11 cellular contexts compared by ENCODE assay signal in genomic region chr20:62653373-62653772, GRCh38. TPM values are rescaled to one million over a fixed set of nuclear protein-coding genes. Genes with fewer than 3 reads are reported as not detected.
DNase-seq lines count a peak whose midpoint lies in the region; ATAC-seq, FAIRE-seq and TF ChIP-seq lines count a peak whose summit lies in the region.
"Had no signal": no experiment of that assay in that cellular context is flagged by ENCODE, and none has a peak within 500 bp of the region (broad histone marks: within the 10 kb centered on the region; RNA-seq: fewer than 3 reads in every experiment).

No MANE protein-coding gene starts in this region.

- SMC1A ChIA-PET in GM12878 (lab: Charles Lee; ENCODE audit: uncharacterized antibody, unreplicated experiment), result interaction anchor here (3.2 kb wide), 1 partner anchor 11 kb away, joined by 20 read pairs; the partner anchor contains the start of gene SLCO4A1

- H3K4me1 Mint-ChIP-seq in activated naive CD4-positive, alpha-beta T cell treated with anti-CD3 and anti-CD28 coated beads, Interleukin-2, amount 50 U/mL, for 24 hours, result peaks cover 30% of the 10 kb centered on the region
- peaks cover 11 to 45% (median 30%) of the 10 kb centered on the region in 7 donors for H3K4me1 Mint-ChIP-seq in naive thymus-derived CD4-positive, alpha-beta T cell

- in situ Hi-C loops in GM12878 (cut with MboI), result loop anchor here (10.0 kb wide), 1 partner anchor 141 kb away; the partner anchor contains the start of gene MRGBP

- no peaks in the 10 kb centered on the region for H3K9me3 Mint-ChIP-seq in activated naive CD4-positive, alpha-beta T cell treated with anti-CD3 and anti-CD28 coated beads, Interleukin-2, amount 50 U/mL, for 24 hours
- H3K9me3 Mint-ChIP-seq in naive thymus-derived CD4-positive, alpha-beta T cell, result no peaks in the 10 kb centered on the region

- RAD21 ChIA-PET in GM12878 (lab: Charles Lee; ENCODE audit: unreplicated experiment), result no interaction called here

- no peaks in the 10 kb centered on the region for H4K20me1 ChIP-seq in GM12878 (ENCODE audit: control insufficient read depth, insufficient read depth)

- no peak for ATAC-seq in GM12878
- no peak for ATAC-seq in naive thymus-derived CD4-positive, alpha-beta T cell

- no peak for FAIRE-seq in GM12878 (lab: Jason Lieb, UNC)

- whole genome bisulfite sequencing in GM12878 (ENCODE audit: insufficient coverage, insufficient replicate concordance, low lambda C conversion rate, missing lambda C conversion rate), result 92% methylated on average over 12 of the region's 12 CpGs
- 84 to 85% methylated on average over 12 of the region's 12 CpGs for WGBS in tibial nerve, 2 donors

- H3K27ac Mint-ChIP-seq in activated naive CD4-positive, alpha-beta T cell treated with anti-CD3 and anti-CD28 coated beads, Interleukin-2, amount 50 U/mL, for 24 hours, result peak overlapping the region; percentile 26
- H3K27ac Mint-ChIP-seq in naive thymus-derived CD4-positive, alpha-beta T cell, result peak overlapping the region in 8 of 9 donors; percentile 38 to 95 (median 66)

- H3K36me3 ChIP-seq in GM12878 (ENCODE audit: control insufficient read depth in 2 of 2, insufficient read depth in 2 of 2, low read length in 1 of 2) (peaks cover 4 to 23% of the 10 kb centered on the region in 2 experiments; a peak in 3 of 4 replicates), tibial nerve (no peaks in the 10 kb centered on the region)
- no peaks in the 10 kb centered on the region for H3K36me3 ChIP-seq in naive thymus-derived CD4-positive, alpha-beta T cell (ENCODE audit: control insufficient read depth in 2 of 3, insufficient read depth in 3 of 3, low read length in 3 of 3)
- H3K36me3 ChIP-seq: brain microvascular endothelial cell had no signal

- no peaks in the 10 kb centered on the region for H3K27me3 Mint-ChIP-seq in activated naive CD4-positive, alpha-beta T cell treated with anti-CD3 and anti-CD28 coated beads, Interleukin-2, amount 50 U/mL, for 24 hours
- H3K27me3 Mint-ChIP-seq in naive thymus-derived CD4-positive, alpha-beta T cell, result no peaks in the 10 kb centered on the region

- TF ChIP-seq EP300 in GM12878 (IDR thresholded peaks at IDR 0.05; ENCODE audit: borderline replicate concordance in 1 of 2, control insufficient read depth in 1 of 2, low read depth in 2 of 2, low read length in 2 of 2), result no peak
- no peak for TF ChIP-seq EP300 in tibial nerve (IDR thresholded peaks at IDR 0.05)

- no peaks in the 10 kb centered on the region for H3K36me3 Mint-ChIP-seq in activated naive CD4-positive, alpha-beta T cell treated with anti-CD3 and anti-CD28 coated beads, Interleukin-2, amount 50 U/mL, for 24 hours
- H3K36me3 Mint-ChIP-seq in naive thymus-derived CD4-positive, alpha-beta T cell, result peaks cover 0 to 2% (median 0%) of the 10 kb centered on the region in 5 donors

- CTCF ChIA-PET in GM12878 (lab: Yijun Ruan, JAX), result no interaction called here
- CTCF ChIA-PET in naive thymus-derived CD4-positive, alpha-beta T cell (lab: Charles Lee), result no interaction called here

- no peak for DNase-seq in activated naive CD4-positive, alpha-beta T cell treated with Interleukin-2 at 50 U/mL for 16 hours
- DNase-seq in GM12878 (ENCODE audit: low read depth, low spot score) (no peak), tibial nerve (ENCODE audit: low spot score in 2 of 2) (no peak), caudate nucleus (lab: John Stamatoyannopoulos, UW) (no peak), OCI-M1 (lab: John Stamatoyannopoulos, UW) (no peak), cortex of kidney (lab: John Stamatoyannopoulos, UW) (no peak)
- DNase-seq in naive thymus-derived CD4-positive, alpha-beta T cell, result no peak
- DNase-seq: brain microvascular endothelial cell, NCI-H146 had no signal

- peaks cover 29% of the 10 kb centered on the region for H3K79me2 ChIP-seq in GM12878 (ENCODE audit: control insufficient read depth, insufficient read depth, low read length)

- TF ChIP-seq RAD21 in GM12878 (IDR thresholded peaks at IDR 0.05; ENCODE audit: insufficient read depth, low read depth, low read length), result no peak

- H3K4me2 ChIP-seq in GM12878 (ENCODE audit: control insufficient read depth, insufficient read depth), result no peak overlapping the region

- H3K4me1 ChIP-seq in GM12878 (ENCODE audit: control insufficient read depth, insufficient read depth, low read length), result peaks cover 40% of the 10 kb centered on the region
- peaks cover 17 to 20% of the 10 kb centered on the region in 2 donors for H3K4me1 ChIP-seq in naive thymus-derived CD4-positive, alpha-beta T cell (ENCODE audit: control insufficient read depth in 2 of 2, insufficient read depth in 2 of 2, low read length in 2 of 2)
- peaks cover 5 to 55% (median 31%) of the 10 kb centered on the region in 4 donors for H3K4me1 ChIP-seq in tibial nerve

- no peak overlapping the region for H2AFZ ChIP-seq in GM12878 (ENCODE audit: control insufficient read depth, low read depth, low read length)

- intact Hi-C loops in GM12878 (cut with micrococcal nuclease; ENCODE audit: unreplicated experiment), result loop anchor here (5.0 kb wide), 1 partner anchor 154 kb away; no protein-coding TSS in a partner anchor
- intact Hi-C loops in naive thymus-derived CD4-positive, alpha-beta T cell (cut with micrococcal nuclease), result loop anchor here (2.0 to 10.0 kb wide), 3 partner anchors 124 to 271 kb away; partner anchors contain the start of genes DIDO1 (in 1 of the 2) and TCFL5 (in 1 of the 2)

- POLR2A ChIA-PET in GM12878 (lab: Charles Lee), result no interaction called here
- POLR2A ChIA-PET in naive thymus-derived CD4-positive, alpha-beta T cell (lab: Charles Lee), result interaction anchor here (0.5 to 4.8 kb wide), 3 partner anchors 11 to 142 kb away, joined by 7 to 34 read pairs (median 19); partner anchors contain the start of genes MRGBP and SLCO4A1

- H3K27me3 ChIP-seq in GM12878 (replicated peaks in 1 of 2; ENCODE audit: control insufficient read depth in 2 of 2, insufficient read depth in 2 of 2, low read length in 1 of 2) (no peaks in the 10 kb centered on the region), tibial nerve (no peaks in the 10 kb centered on the region)
- no peaks in the 10 kb centered on the region for H3K27me3 ChIP-seq in naive thymus-derived CD4-positive, alpha-beta T cell (ENCODE audit: control insufficient read depth in 2 of 2, insufficient read depth in 2 of 2, low read length in 2 of 2)
- H3K27me3 ChIP-seq: brain microvascular endothelial cell had no signal

- H3K27ac ChIP-seq in GM12878 (ENCODE audit: control insufficient read depth, insufficient read depth) (peak overlapping the region; percentile 98), tibial nerve (peak overlapping the region; percentile 95 to 98 (median 96)), caudate nucleus (ENCODE audit: low read depth, low read length) (no peak overlapping the region)
- peak overlapping the region; percentile 81 for H3K27ac ChIP-seq in naive thymus-derived CD4-positive, alpha-beta T cell (ENCODE audit: low read depth, low read length)

- H3K9ac ChIP-seq in GM12878 (ENCODE audit: control insufficient read depth, insufficient read depth, low read length), result peak overlapping the region; percentile 65; the same call in 1 of the 2 replicates

- TF ChIP-seq CTCF in GM12878 (IDR thresholded peaks at IDR 0.05 in 2 of 3, conservative IDR thresholded peaks at IDR 0.05 in 1 of 3; ENCODE audit: control insufficient read depth in 2 of 3, extremely low read depth in 1 of 3, insufficient read depth in 1 of 3, low read depth in 3 of 3, low read length in 3 of 3) (no peak), tibial nerve (IDR thresholded peaks at IDR 0.05) (no peak)

- H3K4me3 ChIP-seq in GM12878, result no peak overlapping the region
- H3K4me3 ChIP-seq in naive thymus-derived CD4-positive, alpha-beta T cell (ENCODE audit: low read length), result no peak overlapping the region
- H3K4me3 ChIP-seq in tibial nerve, result no peak overlapping the region

- no peak overlapping the region for H3K4me3 Mint-ChIP-seq in activated naive CD4-positive, alpha-beta T cell treated with anti-CD3 and anti-CD28 coated beads, Interleukin-2, amount 50 U/mL, for 24 hours
- peak overlapping the region in 3 of 10 donors; percentile 33 to 51 (median 49) for H3K4me3 Mint-ChIP-seq in naive thymus-derived CD4-positive, alpha-beta T cell

- H3K9me3 ChIP-seq in GM12878 (replicated peaks; ENCODE audit: control insufficient read depth, insufficient read depth, low read length) (no peaks in the 10 kb centered on the region), tibial nerve (no peaks in the 10 kb centered on the region)
- H3K9me3 ChIP-seq in naive thymus-derived CD4-positive, alpha-beta T cell (ENCODE audit: control insufficient read depth in 2 of 3, low read length in 3 of 3), result no peaks in the 10 kb centered on the region

- BruUV-seq in GM12878 (replicated peaks; lab: Mats Ljungman, UMichigan), result no TSS peak

- TF ChIP-seq POLR2A in GM12878 (IDR thresholded peaks at IDR 0.05; ENCODE audit: low read depth, low read length) (no peak), tibial nerve (IDR thresholded peaks at IDR 0.05) (no peak)

RNA-seq across cellular contexts. Expression of gene SLCO4A1, which starts 11.1 kb away (rescaled TPM):
- 46.8 and 53.3 TPM in 2 replicates for total RNA-seq in GM12878 (2013; cell fraction: nucleolus; rRNA removed)
- total RNA-seq in GM12878 (2014; rRNA removed) (11.2 and 16.4 TPM in 2 replicates), GM12878 (2014; rRNA removed; fragmentation: Illumina TruSeq; extraction: Trizol) (6.0 and 7.0 TPM in 2 replicates), GM12878 (2021) (13.3 and 16.1 TPM in 2 replicates), tibial nerve (10 to 100 TPM; 24.3 to 73.7 (median 40.5) TPM)
- 2.4 TPM for polyA plus RNA-seq in GM12878 (2011; ENCODE audit: low read depth)
- polyA plus RNA-seq in GM12878 (2011; rRNA removed) (6.2 and 9.1 TPM in 2 replicates), GM12878 (2014; fragmentation: Illumina TruSeq; extraction: Trizol) (1.6 and 6.3 TPM in 2 replicates), GM12878 (2014; fragmentation: Nextera tagmentation; extraction: Ambion mirVana) (1 to 10 TPM; 2.1 to 4.7 TPM), GM12878 (2014; rRNA removed) (15.0 and 17.6 TPM in 2 replicates), GM12878 (2016; fragmentation: Nextera tagmentation; extraction: Ambion mirVana) (10 to 100 TPM; 28.4 to 30.7 TPM)
- polyA plus RNA-seq in GM12878 (2011; cell fraction: cytosol; rRNA removed), result 9.4 and 11.8 TPM in 2 replicates
- 55.2 and 56.1 TPM in 2 replicates for polyA plus RNA-seq in GM12878 (2011; cell fraction: nucleus; rRNA removed)
- polyA plus RNA-seq in GM12878 (2012), result 9.1 and 10.6 TPM in 2 replicates
- polyA minus RNA-seq in GM12878 (2011; rRNA and poly(A)+ RNA removed), result 5.0 and 6.0 TPM in 2 replicates
- polyA minus RNA-seq in GM12878 (2011; cell fraction: cytosol; rRNA and poly(A)+ RNA removed), result 6.0 and 8.6 TPM in 2 replicates
- polyA minus RNA-seq in GM12878 (2011; cell fraction: nucleus; rRNA and poly(A)+ RNA removed), result 9.8 and 12.8 TPM in 2 replicates
- 10 to 100 TPM in 1 of 5 experiments, 1 to 10 TPM in 2, under 1 TPM in 2; 0.81 to 45.5 (median 1.4) TPM for total RNA-seq in naive thymus-derived CD4-positive, alpha-beta T cell
- polyA plus RNA-seq in naive thymus-derived CD4-positive, alpha-beta T cell, result under 1 TPM; 0.36 to 0.39 TPM

RNA-seq across cellular contexts. Expression of gene NTSR1, which starts 55.3 kb away (rescaled TPM):
- total RNA-seq in GM12878 (2013; cell fraction: nucleolus; rRNA removed), result not detected in 2 replicates
- total RNA-seq in GM12878 (2014; rRNA removed), result not detected in 2 replicates
- not detected in 2 replicates for total RNA-seq in GM12878 (2014; rRNA removed; fragmentation: Illumina TruSeq; extraction: Trizol)
- 0.05 TPM in 1 of 2 replicates, not detected in the other for total RNA-seq in GM12878 (2021)
- polyA plus RNA-seq in GM12878 (2011; ENCODE audit: low read depth), result not detected
- polyA plus RNA-seq in GM12878 (2011; rRNA removed), result not detected in 2 replicates
- not detected in 2 replicates for polyA plus RNA-seq in GM12878 (2011; cell fraction: cytosol; rRNA removed)
- not detected in 2 replicates for polyA plus RNA-seq in GM12878 (2011; cell fraction: nucleus; rRNA removed)
- 0.03 TPM in 1 of 2 replicates, not detected in the other for polyA plus RNA-seq in GM12878 (2012)
- not detected in 2 replicates for polyA plus RNA-seq in GM12878 (2014; fragmentation: Illumina TruSeq; extraction: Trizol)
- polyA plus RNA-seq in GM12878 (2014; fragmentation: Nextera tagmentation; extraction: Ambion mirVana), result not detected
- not detected in 2 replicates for polyA plus RNA-seq in GM12878 (2014; rRNA removed)
- not detected for polyA plus RNA-seq in GM12878 (2016; fragmentation: Nextera tagmentation; extraction: Ambion mirVana)
- not detected in 2 replicates for polyA minus RNA-seq in GM12878 (2011; rRNA and poly(A)+ RNA removed)
- polyA minus RNA-seq in GM12878 (2011; cell fraction: cytosol; rRNA and poly(A)+ RNA removed), result not detected in 2 replicates
- not detected in 2 replicates for polyA minus RNA-seq in GM12878 (2011; cell fraction: nucleus; rRNA and poly(A)+ RNA removed)
- under 1 TPM in 4 of 5 experiments, not detected in 1; 0.11 to 0.78 (median 0.14) TPM for total RNA-seq in naive thymus-derived CD4-positive, alpha-beta T cell
- not detected for polyA plus RNA-seq in naive thymus-derived CD4-positive, alpha-beta T cell
- under 1 TPM in 1 of 4 donors, not detected in 3; 0.30 TPM for total RNA-seq in tibial nerve
- total RNA-seq: T-helper 1 cell treated with Interleukin-12 subunit alpha and Interleukin-12 subunit beta and Interleukin-4 antibody, amounts not matched to agents 30 ng/mL and 1 ng/mL, for 36 hours had no signal
